ENCODE assay signal across 8 cellular contexts in the genomic region with DNA sequence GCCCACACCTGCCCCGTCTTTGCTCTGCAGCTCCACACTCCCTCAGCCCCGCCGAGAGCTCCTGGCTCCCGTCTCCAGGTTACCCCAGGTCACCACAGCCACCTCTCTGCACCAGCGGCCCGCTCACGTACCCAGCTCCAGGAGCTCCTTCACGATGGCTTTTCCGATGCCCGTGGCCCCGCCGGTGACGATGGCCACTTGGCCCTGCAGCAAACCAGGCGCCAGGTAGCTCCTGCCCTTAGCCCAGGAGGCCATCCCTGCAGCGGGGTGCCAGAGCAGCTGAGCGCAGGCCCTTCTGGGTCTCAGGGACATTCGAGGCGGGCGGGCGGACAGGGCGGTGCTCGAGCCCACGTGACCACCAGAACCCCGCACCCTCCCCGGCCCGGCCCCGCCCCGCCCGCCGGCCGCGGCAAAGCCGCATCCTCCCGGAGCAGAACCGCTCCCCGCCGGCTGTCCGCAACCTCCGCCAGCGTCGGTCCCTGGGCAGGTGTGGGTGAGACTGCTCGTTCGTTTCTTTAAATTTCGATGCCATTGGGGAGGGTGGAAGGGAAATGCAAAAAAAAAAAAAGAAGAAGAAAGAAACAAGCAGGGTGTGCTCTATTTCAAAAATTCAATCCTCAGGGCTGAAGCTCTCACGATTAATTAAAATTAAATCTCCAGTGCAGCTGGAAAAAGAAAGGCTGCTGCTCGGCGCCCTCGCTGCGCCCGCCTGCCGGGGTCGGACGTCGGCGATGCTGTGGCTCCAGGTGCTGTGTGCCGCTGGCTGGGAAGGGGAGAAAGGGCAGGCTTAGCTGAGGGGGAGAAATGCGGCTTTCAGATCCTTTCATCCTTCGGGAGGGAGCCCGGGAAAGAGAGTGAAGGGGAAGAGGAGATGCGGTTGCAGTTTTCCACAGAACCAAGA. TPM values are rescaled to one million over a fixed set of nuclear protein-coding genes. Genes with fewer than 3 reads are reported as not detected.
A peak's percentile ranks its signal among the peaks of the same experiment; 100 is the strongest.
DNase-seq lines count a peak whose midpoint lies in the region; ATAC-seq and TF ChIP-seq lines count a peak whose summit lies in the region.

TSS of gene PECR (minus strand) at position 323 of the 901 bp plus-strand sequence. CDS start at position 255, 68 bp downstream.
A gene with protein sequence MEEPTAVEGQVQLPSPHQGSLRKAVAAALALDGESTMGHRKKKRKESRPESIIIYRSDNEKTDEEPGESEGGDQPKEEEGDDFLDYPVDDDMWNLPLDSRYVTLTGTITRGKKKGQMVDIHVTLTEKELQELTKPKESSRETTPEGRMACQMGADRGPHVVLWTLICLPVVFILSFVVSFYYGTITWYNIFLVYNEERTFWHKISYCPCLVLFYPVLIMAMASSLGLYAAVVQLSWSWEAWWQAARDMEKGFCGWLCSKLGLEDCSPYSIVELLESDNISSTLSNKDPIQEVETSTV (plus strand): TSS at position 433 of the 901 bp plus-strand sequence. CDS start 14,045 bp downstream, outside the sequence.

- CTCF ChIA-PET in activated naive CD4-positive, alpha-beta T cell treated with anti-CD3 and anti-CD28 coated beads, Interleukin-2, amount 10 ng/mL, durations not matched to agents 7 days and 5 days (lab: Charles Lee) = interaction anchor here (1.1 to 4.6 kb wide), 3 partner anchors 22 to 49 kb away, joined by 3 to 45 read pairs (median 4); partner anchors contain the start of gene XRCC5

- H3K9me3 ChIP-seq in SJSA1 (replicated peaks) = no peaks in the 10 kb centered on the region

- peak; percentile 98 for ATAC-seq in omental fat pad (ENCODE audit: low FRiP score)

- H3K4me3 Mint-ChIP-seq in activated naive CD4-positive, alpha-beta T cell treated with anti-CD3 and anti-CD28 coated beads, Interleukin-2, amount 10 ng/mL, durations not matched to agents 7 days and 5 days = peak within 1 kb of the TSS; percentile 97

- H3K9me3 Mint-ChIP-seq in activated naive CD4-positive, alpha-beta T cell treated with anti-CD3 and anti-CD28 coated beads, Interleukin-2, amount 10 ng/mL, durations not matched to agents 7 days and 5 days = no peaks in the 10 kb centered on the region

- no peak for TF ChIP-seq CTCF in omental fat pad (IDR thresholded peaks at IDR 0.05)

- H3K27ac Mint-ChIP-seq in activated naive CD4-positive, alpha-beta T cell treated with anti-CD3 and anti-CD28 coated beads, Interleukin-2, amount 10 ng/mL, durations not matched to agents 7 days and 5 days = peak within 1 kb of the TSS; percentile 87

- H3K27ac ChIP-seq in SJSA1 (no peak within 1 kb of the TSS), temporal lobe (ENCODE audit: low read depth, low read length) (peak within 1 kb of the TSS; percentile 40)

- DNase-seq in ELR (ENCODE audit: low read depth) (peak; percentile 78), GOT3 (lab: John Stamatoyannopoulos, UW) (peak; percentile 15), LoVo (ENCODE audit: low spot score) (peak; percentile 79), SJSA1 (ENCODE audit: low read depth in 1 of 2, low spot score in 2 of 2) (peak; percentile 29 to 65), glomerular visceral epithelial cell (ENCODE audit: extremely low spot score) (peak; percentile 84), omental fat pad (ENCODE audit: low spot score) (peak; percentile 48)
- peak; percentile 87 for DNase-seq in activated naive CD4-positive, alpha-beta T cell treated with anti-CD3 and anti-CD28 coated beads, Interleukin-2, amount 10 ng/mL, durations not matched to agents 7 days and 5 days

- peak within 1 kb of the TSS; percentile 48 for H3K4me3 ChIP-seq in SJSA1

- peaks cover 22% of the 10 kb centered on the region for H3K4me1 ChIP-seq in SJSA1 (replicated peaks)

- peaks cover 19% of the 10 kb centered on the region for H3K36me3 Mint-ChIP-seq in activated naive CD4-positive, alpha-beta T cell treated with anti-CD3 and anti-CD28 coated beads, Interleukin-2, amount 10 ng/mL, durations not matched to agents 7 days and 5 days

- no peaks in the 10 kb centered on the region for H3K36me3 ChIP-seq in SJSA1

- peaks cover 3% of the 10 kb centered on the region; the same call in 1 of the 2 replicates for H3K27me3 ChIP-seq in SJSA1 (replicated peaks)

- H3K4me1 Mint-ChIP-seq in activated naive CD4-positive, alpha-beta T cell treated with anti-CD3 and anti-CD28 coated beads, Interleukin-2, amount 10 ng/mL, durations not matched to agents 7 days and 5 days = peaks cover 68% of the 10 kb centered on the region

- no peaks in the 10 kb centered on the region for H3K27me3 Mint-ChIP-seq in activated naive CD4-positive, alpha-beta T cell treated with anti-CD3 and anti-CD28 coated beads, Interleukin-2, amount 10 ng/mL, durations not matched to agents 7 days and 5 days

RNA-seq across cellular contexts. Expression of gene PECR, which starts in this region (rescaled TPM):
- 7.8 and 24.7 TPM in 2 replicates for total RNA-seq in SJSA1 (2014; rRNA removed; shearing (Covaris generic))
- total RNA-seq in omental fat pad (10 to 100 TPM; 18.5 to 57.9 (median 24.2) TPM), temporal lobe (23.4 TPM)

RNA-seq across cellular contexts. Expression of the second gene that starts in this region (rescaled TPM):
- total RNA-seq in SJSA1 (2014; rRNA removed; shearing (Covaris generic)) = 0.19 and 0.84 TPM in 2 replicates
- total RNA-seq in omental fat pad (1 to 10 TPM in 1 of 4 donors, under 1 TPM in 3; 0.36 to 1.6 (median 0.70) TPM), temporal lobe (15.7 TPM)

Comparison
In these comparisons a context has a peak if more than half of its experiments do, and no peak if none do; other contexts are left out.
1. DNase-seq: peak in every context shown above with its lines; median percentile 87 in activated naive CD4-positive, alpha-beta T cell treated with anti-CD3 and anti-CD28 coated beads, Interleukin-2, amount 10 ng/mL, durations not matched to agents 7 days and 5 days; 84 in glomerular visceral epithelial cell; 79 in LoVo; 78 in ELR; 48 in omental fat pad; 47 in SJSA1; 15 in GOT3.